Comparison of ENCODE assay signal across 8 cellular contexts in the genomic region with DNA sequence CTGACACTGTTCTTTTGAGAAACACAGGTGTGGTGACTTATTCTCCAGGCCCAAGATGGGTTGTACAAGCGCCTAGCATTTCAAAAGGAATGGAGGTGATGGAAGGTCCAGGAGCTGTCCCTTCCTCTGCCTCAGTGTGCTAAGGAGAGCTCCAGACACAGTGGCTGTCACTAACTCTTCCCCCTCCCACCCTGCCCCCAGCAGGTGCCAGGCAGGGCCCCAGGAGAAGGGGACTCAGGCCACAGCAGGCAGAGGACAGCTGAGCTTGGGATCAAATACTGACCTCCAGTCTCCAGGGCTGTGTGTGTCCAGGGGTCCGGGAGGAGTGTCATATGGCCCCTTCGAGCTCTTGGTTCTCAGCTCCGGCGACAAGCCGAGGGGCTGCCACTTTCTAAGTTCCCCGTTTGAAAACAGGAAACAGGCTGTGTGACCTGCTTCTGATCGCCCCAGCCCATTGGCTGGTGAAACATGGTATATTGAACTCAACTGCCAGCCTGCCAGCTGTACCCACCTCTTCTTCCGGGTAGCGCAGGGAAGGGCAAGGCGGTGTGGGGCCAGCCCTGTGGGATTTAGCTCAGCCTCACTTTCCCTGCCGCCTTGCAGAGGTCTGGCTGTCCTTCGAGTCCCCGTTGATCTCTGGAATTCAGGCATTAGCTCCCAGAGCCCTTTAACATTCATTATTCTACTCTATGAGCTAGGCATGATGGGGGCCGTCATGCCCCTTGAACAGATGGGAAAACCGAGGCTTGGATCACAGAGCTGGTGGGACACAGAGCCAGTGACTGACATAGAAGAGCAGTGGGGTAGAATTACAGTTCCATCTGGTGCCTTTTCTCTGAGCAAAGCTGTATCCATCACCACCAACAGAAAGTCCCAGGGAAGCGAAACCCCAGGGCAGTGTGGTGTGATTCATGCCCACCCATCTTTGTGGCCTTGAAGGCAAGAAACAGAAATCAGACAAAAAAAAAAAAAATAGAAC. TPM values are rescaled to one million over a fixed set of nuclear protein-coding genes. Genes with fewer than 3 reads are reported as not detected.
DNase-seq lines count a peak whose midpoint lies in the region; ATAC-seq lines count a peak whose summit lies in the region.

A gene with protein sequence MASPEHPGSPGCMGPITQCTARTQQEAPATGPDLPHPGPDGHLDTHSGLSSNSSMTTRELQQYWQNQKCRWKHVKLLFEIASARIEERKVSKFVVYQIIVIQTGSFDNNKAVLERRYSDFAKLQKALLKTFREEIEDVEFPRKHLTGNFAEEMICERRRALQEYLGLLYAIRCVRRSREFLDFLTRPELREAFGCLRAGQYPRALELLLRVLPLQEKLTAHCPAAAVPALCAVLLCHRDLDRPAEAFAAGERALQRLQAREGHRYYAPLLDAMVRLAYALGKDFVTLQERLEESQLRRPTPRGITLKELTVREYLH (minus strand): TSS at position 406 of the 979 bp plus-strand sequence. CDS start 3,786 bp downstream, outside the sequence.

- peak; percentile 34 for DNase-seq in NK-92 treated with Interleukin-12 subunit alpha and Interleukin-12 subunit beta, amount 100 ng/mL, for 24 hours (lab: John Stamatoyannopoulos, UW)
- DNase-seq in NK-92 (lab: John Stamatoyannopoulos, UW; ENCODE audit: unreplicated experiment) (no peak), left cardiac atrium (no peak), islet precursor cell (no peak), T1000 (lab: John Stamatoyannopoulos, UW) (no peak)
- peak; percentile 52 to 57 for DNase-seq in activated CD4-positive, alpha-beta T cell treated with anti-CD3 and anti-CD28 coated beads, Interleukin-2, amount 50 U/mL, for 4 hours

- intact Hi-C loops in left cardiac atrium (cut with DNase I), result no loop called here

- no peaks in the 10 kb centered on the region for H3K9me3 Mint-ChIP-seq in stimulated activated naive CD8-positive, alpha-beta T cell treated with anti-CD3 and anti-CD28 coated beads, Interleukin-15, Interleukin-2, amounts not matched to agents 100 ng/mL and 50 ng/mL, for 24 hours

- peak; percentile 28 for ATAC-seq in HG03469 (IDR thresholded peaks at IDR 0.05; ENCODE audit: unreplicated experiment)
- ATAC-seq in left cardiac atrium, result peak; percentile 60 to 64

- no peaks in the 10 kb centered on the region for H3K27me3 Mint-ChIP-seq in stimulated activated naive CD8-positive, alpha-beta T cell treated with anti-CD3 and anti-CD28 coated beads, Interleukin-15, Interleukin-2, amounts not matched to agents 100 ng/mL and 50 ng/mL, for 24 hours

- H3K4me3 Mint-ChIP-seq in stimulated activated naive CD8-positive, alpha-beta T cell treated with anti-CD3 and anti-CD28 coated beads, Interleukin-15, Interleukin-2, amounts not matched to agents 100 ng/mL and 50 ng/mL, for 24 hours, result peak within 1 kb of the TSS; percentile 87

- peaks cover 20% of the 10 kb centered on the region for H3K36me3 Mint-ChIP-seq in stimulated activated naive CD8-positive, alpha-beta T cell treated with anti-CD3 and anti-CD28 coated beads, Interleukin-15, Interleukin-2, amounts not matched to agents 100 ng/mL and 50 ng/mL, for 24 hours (ENCODE audit: low read depth)

- H3K4me1 Mint-ChIP-seq in stimulated activated naive CD8-positive, alpha-beta T cell treated with anti-CD3 and anti-CD28 coated beads, Interleukin-15, Interleukin-2, amounts not matched to agents 100 ng/mL and 50 ng/mL, for 24 hours (ENCODE audit: low read depth), result peaks cover 80% of the 10 kb centered on the region

- H3K27ac Mint-ChIP-seq in stimulated activated naive CD8-positive, alpha-beta T cell treated with anti-CD3 and anti-CD28 coated beads, Interleukin-15, Interleukin-2, amounts not matched to agents 100 ng/mL and 50 ng/mL, for 24 hours, result peak within 1 kb of the TSS; percentile 92

RNA-seq across cellular contexts. Expression of the gene that starts here (rescaled TPM):
- total RNA-seq in left cardiac atrium, result 1 to 10 TPM; 1.2 to 2.0 TPM

Comparison
In these comparisons a context has a peak if more than half of its experiments do, and no peak if none do; other contexts are left out.
1. DNase-seq: peak in NK-92 treated with Interleukin-12 subunit alpha and Interleukin-12 subunit beta, amount 100 ng/mL, for 24 hours (single experiment) and activated CD4-positive, alpha-beta T cell treated with anti-CD3 and anti-CD28 coated beads, Interleukin-2, amount 50 U/mL, for 4 hours (2 of 2); none in NK-92 (single experiment), left cardiac atrium (single experiment), islet precursor cell (single experiment) and T1000 (single experiment).